ENCODE assay signal across 9 cellular contexts in genomic region chr1:17239420-17239819, GRCh38. TPM values are rescaled to one million over a fixed set of nuclear protein-coding genes. Genes with fewer than 3 reads are reported as not detected.
DNase-seq lines count a peak whose midpoint lies in the region; ATAC-seq and TF ChIP-seq lines count a peak whose summit lies in the region.
"Had no signal": no experiment of that assay in that cellular context is flagged by ENCODE, and none has a peak within 500 bp of the region (broad histone marks: within the 10 kb centered on the region; RNA-seq: fewer than 3 reads in every experiment).

No MANE protein-coding gene starts in this region.

- H3F3A ChIP-seq in MM.1S (ENCODE audit: insufficient read depth, low read length): no peaks in the 10 kb centered on the region
- peaks cover 6% of the 10 kb centered on the region for H3F3A ChIP-seq in SK-N-SH (replicated peaks; ENCODE audit: insufficient read depth)

- H3K79me2 ChIP-seq in MM.1S (ENCODE audit: low read length): no peaks in the 10 kb centered on the region
- H3K79me2 ChIP-seq in SK-N-SH (ENCODE audit: insufficient read depth): no peaks in the 10 kb centered on the region

- 40% methylated on average over 1 of the region's 1 CpG for WGBS in SK-N-SH (ENCODE audit: low lambda C conversion rate)
- WGBS in sigmoid colon, 2 donors: 28 to 39% methylated on average over 1 of the region's 1 CpG

- TF ChIP-seq CTCF in MCF 10A (IDR thresholded peaks at IDR 0.05; ENCODE audit: unreplicated experiment) (no peak), breast epithelium (IDR thresholded peaks at IDR 0.05) (no peak), MM.1S (IDR thresholded peaks at IDR 0.05; ENCODE audit: low read length) (no peak), SK-N-SH (IDR thresholded peaks at IDR 0.05) (no peak), fibroblast of pulmonary artery (IDR thresholded peaks at IDR 0.05; ENCODE audit: low read length, missing control alignments) (no peak), sigmoid colon (IDR thresholded peaks at IDR 0.05) (no peak)

- peaks cover 6% of the 10 kb centered on the region for H3K36me3 Mint-ChIP-seq in MCF 10A (ENCODE audit: insufficient read depth, unreplicated experiment)
- H3K36me3 Mint-ChIP-seq: activated naive CD4-positive, alpha-beta T cell treated with anti-CD3 and anti-CD28 coated beads, Interleukin-2, amount 50 U/mL, for 72 hours had no signal

- no peaks in the 10 kb centered on the region for H3K36me3 ChIP-seq in breast epithelium
- H3K36me3 ChIP-seq in MM.1S (replicated peaks; ENCODE audit: insufficient read depth, low read length): no peaks in the 10 kb centered on the region
- no peaks in the 10 kb centered on the region for H3K36me3 ChIP-seq in SK-N-SH (replicated peaks in 1 of 2; ENCODE audit: control insufficient read depth in 1 of 2, insufficient read depth in 2 of 2, low read length in 1 of 2)
- no peaks in the 10 kb centered on the region for H3K36me3 ChIP-seq in sigmoid colon

- CTCF ChIA-PET in MCF 10A (lab: Yijun Ruan, JAX): interaction anchor here (0.7 to 10.5 kb wide), 4 partner anchors 92 to 132 kb away, joined by 3 to 168 read pairs (median 4); partner anchors contain the start of gene PADI2
- CTCF ChIA-PET in SK-N-SH (lab: Yijun Ruan, JAX): interaction anchor here (0.6 to 16.6 kb wide), 3 partner anchors 10 to 111 kb away, joined by 3 to 462 read pairs (median 3); partner anchors contain the start of gene PADI2

- H3K4me1 ChIP-seq in breast epithelium (no peaks in the 10 kb centered on the region), MM.1S (ENCODE audit: low read length) (no peaks in the 10 kb centered on the region), SK-N-SH (ENCODE audit: control insufficient read depth in 1 of 2, insufficient read depth in 2 of 2, low read depth in 1 of 2, low read length in 1 of 2) (peaks cover 3 to 4% of the 10 kb centered on the region in 2 experiments; a peak in 2 of 4 replicates), sigmoid colon (no peaks in the 10 kb centered on the region)

- H4K20me1 ChIP-seq in MM.1S (ENCODE audit: insufficient read depth, low read length) (no peaks in the 10 kb centered on the region), SK-N-SH (ENCODE audit: insufficient read depth) (no peaks in the 10 kb centered on the region)

- H3K4me1 Mint-ChIP-seq in MCF 10A (ENCODE audit: insufficient read depth, unreplicated experiment): peaks cover 16% of the 10 kb centered on the region

- H3K9me2 ChIP-seq in MM.1S (replicated peaks; ENCODE audit: insufficient read depth, low read length): no peaks in the 10 kb centered on the region
- H3K9me2 ChIP-seq in SK-N-SH: no peaks in the 10 kb centered on the region

- no peaks in the 10 kb centered on the region for H3K27me3 Mint-ChIP-seq in MCF 10A (ENCODE audit: insufficient read depth, unreplicated experiment)

- POLR2A ChIA-PET in MCF 10A (lab: Yijun Ruan, JAX): interaction anchor here (0.5 to 1.5 kb wide), 4 partner anchors 20 to 201 kb away, joined by 3 read pairs; no protein-coding TSS in a partner anchor
- POLR2A ChIA-PET in SK-N-SH (lab: Yijun Ruan, JAX): interaction anchor here (1.4 kb wide), 1 partner anchor 19 kb away, joined by 3 read pairs; no protein-coding TSS in a partner anchor

- H3K27me3 ChIP-seq in breast epithelium: no peaks in the 10 kb centered on the region
- H3K27me3 ChIP-seq in MM.1S (replicated peaks; ENCODE audit: insufficient read depth, low read length): peaks cover 85% of the 10 kb centered on the region
- no peaks in the 10 kb centered on the region for H3K27me3 ChIP-seq in SK-N-SH (ENCODE audit: insufficient read depth)
- peaks cover 0 to 3% (median 0%) of the 10 kb centered on the region in 3 donors for H3K27me3 ChIP-seq in sigmoid colon

- no peak for TF ChIP-seq EP300 in SK-N-SH (IDR thresholded peaks at IDR 0.05; ENCODE audit: borderline replicate concordance in 1 of 2, low read depth in 1 of 2, low read length in 1 of 2)
- TF ChIP-seq EP300 in sigmoid colon (IDR thresholded peaks at IDR 0.05): no peak

- no TSS peak for BruUV-seq in MCF 10A (replicated peaks; lab: Mats Ljungman, UMichigan)

- H3K4me2 ChIP-seq in MM.1S (ENCODE audit: low read depth, low read length): no peak overlapping the region
- no peak overlapping the region for H3K4me2 ChIP-seq in SK-N-SH

- H3K27ac Mint-ChIP-seq in MCF 10A (ENCODE audit: low read depth, unreplicated experiment): no peak overlapping the region

- H3K9me3 Mint-ChIP-seq in MCF 10A (ENCODE audit: unreplicated experiment): no peaks in the 10 kb centered on the region
- H3K9me3 Mint-ChIP-seq: activated naive CD4-positive, alpha-beta T cell treated with anti-CD3 and anti-CD28 coated beads, Interleukin-2, amount 50 U/mL, for 72 hours had no signal

- H3K4me3 ChIP-seq in breast epithelium (no peak overlapping the region), MM.1S (ENCODE audit: low read length) (no peak overlapping the region), SK-N-SH (ENCODE audit: low read depth in 2 of 2, low read length in 1 of 2) (no peak overlapping the region), fibroblast of pulmonary artery (replicated peaks; ENCODE audit: low read depth, low read length) (no peak overlapping the region), sigmoid colon (no peak overlapping the region)

- H2AFZ ChIP-seq in MM.1S (ENCODE audit: low read length) (no peak overlapping the region), SK-N-SH (ENCODE audit: low read depth) (no peak overlapping the region)

- H3K9me3 ChIP-seq in breast epithelium (no peaks in the 10 kb centered on the region), MM.1S (replicated peaks; ENCODE audit: insufficient read depth, low read length) (no peaks in the 10 kb centered on the region), SK-N-SH (no peaks in the 10 kb centered on the region), sigmoid colon (no peaks in the 10 kb centered on the region)

- ATAC-seq in GM18873 (IDR thresholded peaks at IDR 0.05; ENCODE audit: low FRiP score, unreplicated experiment): no peak

- H3K27ac ChIP-seq in breast epithelium (no peak overlapping the region), MM.1S (ENCODE audit: low read length) (no peak overlapping the region), SK-N-SH (ENCODE audit: low read depth in 2 of 2, low read length in 1 of 2) (no peak overlapping the region), sigmoid colon (no peak overlapping the region)

- intact Hi-C loops in MCF 10A (cut with micrococcal nuclease): loop anchor here (5.0 to 10.0 kb wide), 2 partner anchors 75 to 287 kb away; no protein-coding TSS in a partner anchor
- intact Hi-C loops in breast epithelium (cut with DNase I; ENCODE audit: low total_unique reads): loop anchor here (10.0 kb wide), 2 partner anchors 115 to 185 kb away; partner anchors contain the start of gene SDHB
- intact Hi-C loops in sigmoid colon (cut with DNase I): no loop called here

- H3K9ac ChIP-seq in MM.1S (ENCODE audit: low read length): no peak overlapping the region
- H3K9ac ChIP-seq in SK-N-SH: no peak overlapping the region

- TF ChIP-seq POLR2A in breast epithelium (IDR thresholded peaks at IDR 0.05) (no peak), sigmoid colon (IDR thresholded peaks at IDR 0.05) (no peak)

- DNase-seq in MCF 10A (ENCODE audit: unreplicated experiment) (peak; percentile 93), breast epithelium (ENCODE audit: low spot score in 2 of 2) (no peak), MM.1S (peak; percentile 46), SK-N-SH (peak; percentile 87), fibroblast of pulmonary artery (ENCODE audit: low read depth) (peak; percentile 96), renal cortical epithelial cell (ENCODE audit: low read depth) (peak; percentile 81), sigmoid colon (no peak)

- no peak overlapping the region for H3K4me3 Mint-ChIP-seq in MCF 10A (ENCODE audit: unreplicated experiment)

- TF ChIP-seq RAD21 in SK-N-SH (IDR thresholded peaks at IDR 0.05; ENCODE audit: low read length): no peak

TF ChIP-seq in SK-N-SH, 30 proteins besides CTCF, POLR2A, EP300 and RAD21:
- TF ChIP-seq YY1 (IDR thresholded peaks at IDR 0.05; ENCODE audit: low read depth): peak; percentile 68
- no peak for TF ChIP-seq FOXJ3 (CRISPR knock-in tag; IDR thresholded peaks at IDR 0.05)
- TF ChIP-seq ELF1 (IDR thresholded peaks at IDR 0.05): no peak
- TF ChIP-seq JUND (IDR thresholded peaks at IDR 0.05): peak; percentile 82

RNA-seq across cellular contexts. Expression of gene PADI3, which starts 9.5 kb away (rescaled TPM):
- total RNA-seq in MCF 10A (2022) (0.12 TPM in 1 of 2 replicates, not detected in the other), breast epithelium (not detected), renal cortical epithelial cell (0.05 and 0.35 TPM in 2 replicates), sigmoid colon (not detected)
- polyA plus RNA-seq in SK-N-SH (2012; rRNA removed) (0.30 and 0.36 TPM in 2 replicates), sigmoid colon (under 1 TPM in 1 of 3 donors, not detected in 2; 0.51 TPM)
- polyA plus RNA-seq in SK-N-SH (2012; cell fraction: cytosol; rRNA removed): 0.13 and 0.18 TPM in 2 replicates
- 1.1 and 1.3 TPM in 2 replicates for polyA plus RNA-seq in SK-N-SH (2012; cell fraction: nucleus; rRNA removed)
- total RNA-seq: activated naive CD4-positive, alpha-beta T cell treated with anti-CD3 and anti-CD28 coated beads, Interleukin-2, amount 50 U/mL, for 72 hours had no signal

RNA-seq across cellular contexts. Expression of gene PADI1, which starts 34.5 kb away (rescaled TPM):
- total RNA-seq in MCF 10A (2022) (0.10 and 0.58 TPM in 2 replicates), breast epithelium (under 1 TPM in 1 of 3 donors, not detected in 2; 0.33 TPM), renal cortical epithelial cell (1.5 and 26.0 TPM in 2 replicates), sigmoid colon (not detected)
- polyA plus RNA-seq in SK-N-SH (2012; rRNA removed) (0.26 and 0.62 TPM in 2 replicates), sigmoid colon (under 1 TPM; under 0.01 to 0.92 (median 0.63) TPM)
- polyA plus RNA-seq in SK-N-SH (2012; cell fraction: cytosol; rRNA removed): 0.28 and 0.29 TPM in 2 replicates
- polyA plus RNA-seq in SK-N-SH (2012; cell fraction: nucleus; rRNA removed): 1.3 and 1.4 TPM in 2 replicates
- total RNA-seq: activated naive CD4-positive, alpha-beta T cell treated with anti-CD3 and anti-CD28 coated beads, Interleukin-2, amount 50 U/mL, for 72 hours had no signal

Comparison
In these comparisons a context has a peak if more than half of its experiments do, and no peak if none do; other contexts are left out.
1. DNase-seq: peak in MCF 10A (single experiment), MM.1S (single experiment), SK-N-SH (single experiment), fibroblast of pulmonary artery (single experiment) and renal cortical epithelial cell (single experiment); none in breast epithelium (0 of 2) and sigmoid colon (single experiment).